In genomic region chr2:47056875-47057731, GRCh38 we compare ENCODE assay signal across 8 cellular contexts.
DNase-seq lines count a peak whose midpoint lies in the region; ATAC-seq and TF ChIP-seq lines count a peak whose summit lies in the region.

No MANE protein-coding gene starts in this region.

- H3K4me1 Mint-ChIP-seq in nephron progenitor cell (peaks cover 60% of the 10 kb centered on the region), endodermal cell (peaks cover 19% of the 10 kb centered on the region)

- DNase-seq in DND-41, result no peak
- peak; percentile 68 for DNase-seq in KBM-7
- DNase-seq in colonic mucosa, result peak; percentile 67
- no peak for DNase-seq in nephron progenitor cell
- DNase-seq in endodermal cell, result no peak
- DNase-seq in posterior vena cava (ENCODE audit: low spot score), result no peak
- no peak for DNase-seq in GM19240 (ENCODE audit: insufficient read length, low spot score)

- H3K9ac ChIP-seq in DND-41 (ENCODE audit: low read depth, low read length) (no peak overlapping the region), colonic mucosa (ENCODE audit: low read depth in 2 of 2, low read length in 2 of 2) (no peak overlapping the region), endodermal cell (ENCODE audit: extremely low read depth, low read length, poor library complexity, severe bottlenecking) (no peak overlapping the region)

- intact Hi-C loops in colonic mucosa (cut with DNase I), result no loop called here
- intact Hi-C loops in posterior vena cava (cut with DNase I), result no loop called here

- no peak overlapping the region for H3K4me3 Mint-ChIP-seq in nephron progenitor cell
- H3K4me3 Mint-ChIP-seq in endodermal cell, result no peak overlapping the region

- no peaks in the 10 kb centered on the region for H3K27me3 ChIP-seq in DND-41 (ENCODE audit: insufficient read depth, low read length, poor library complexity)
- no peaks in the 10 kb centered on the region for H3K27me3 ChIP-seq in colonic mucosa
- no peaks in the 10 kb centered on the region for H3K27me3 ChIP-seq in endodermal cell (ENCODE audit: control insufficient read depth, insufficient read depth, low read length, poor library complexity, severe bottlenecking)

- H3K27ac ChIP-seq in DND-41 (ENCODE audit: low read length) (peak overlapping the region; percentile 25; the same call in 1 of the 2 replicates), colonic mucosa (peak overlapping the region; percentile 78), endodermal cell (ENCODE audit: low read depth, low read length) (no peak overlapping the region)

- H3K36me3 ChIP-seq in DND-41 (ENCODE audit: insufficient read depth, low read length) (peaks cover 72% of the 10 kb centered on the region), colonic mucosa (no peaks in the 10 kb centered on the region), endodermal cell (ENCODE audit: control insufficient read depth, insufficient read depth, low read length) (no peaks in the 10 kb centered on the region)

- in situ Hi-C loops in KBM-7 (cut with MboI; ENCODE audit: low pct_unique_long_range_greater_than_20kb, low sequenced_read_pairs), result no loop called here

- ATAC-seq in DND-41 (ENCODE audit: insufficient read depth, low read depth) (no peak), HG03039 (IDR thresholded peaks at IDR 0.05; ENCODE audit: unreplicated experiment) (no peak)

- H2AFZ ChIP-seq in DND-41 (ENCODE audit: low read depth, low read length), result no peak overlapping the region

- peaks cover 4% of the 10 kb centered on the region for H3K27me3 Mint-ChIP-seq in nephron progenitor cell (ENCODE audit: low read depth, poor library complexity)
- H3K27me3 Mint-ChIP-seq in endodermal cell (ENCODE audit: insufficient read depth), result no peaks in the 10 kb centered on the region

- H3K9me3 Mint-ChIP-seq in nephron progenitor cell, result no peaks in the 10 kb centered on the region
- no peaks in the 10 kb centered on the region for H3K9me3 Mint-ChIP-seq in endodermal cell

- no peak overlapping the region for H3K4me3 ChIP-seq in DND-41 (ENCODE audit: low read depth in 1 of 2, low read length in 2 of 2)
- no peak overlapping the region for H3K4me3 ChIP-seq in colonic mucosa
- no peak overlapping the region for H3K4me3 ChIP-seq in endodermal cell (ENCODE audit: low read length)

- no peaks in the 10 kb centered on the region for H3K79me2 ChIP-seq in DND-41 (ENCODE audit: insufficient read depth, low read length)

- H3K9me3 ChIP-seq in DND-41 (ENCODE audit: insufficient read depth, low read length, severe bottlenecking) (no peaks in the 10 kb centered on the region), colonic mucosa (no peaks in the 10 kb centered on the region), endodermal cell (ENCODE audit: control insufficient read depth, low read length) (no peaks in the 10 kb centered on the region)

- no peak overlapping the region for H3K4me2 ChIP-seq in DND-41 (ENCODE audit: insufficient read depth, low read length)

- peaks cover 9% of the 10 kb centered on the region for H3K36me3 Mint-ChIP-seq in nephron progenitor cell (ENCODE audit: low read depth)
- peaks cover 2% of the 10 kb centered on the region for H3K36me3 Mint-ChIP-seq in endodermal cell (ENCODE audit: low read depth)

- peak overlapping the region; percentile 98 for H3K27ac Mint-ChIP-seq in nephron progenitor cell
- H3K27ac Mint-ChIP-seq in endodermal cell, result no peak overlapping the region

- TF ChIP-seq CTCF in DND-41 (IDR thresholded peaks at IDR 0.05; ENCODE audit: borderline replicate concordance, extremely low read depth, low read length, poor library complexity, severe bottlenecking) (no peak), colonic mucosa (IDR thresholded peaks at IDR 0.05) (no peak), nephron progenitor cell (IDR thresholded peaks at IDR 0.05) (no peak), endodermal cell (conservative IDR thresholded peaks at IDR 0.05) (no peak)

- H3K4me1 ChIP-seq in DND-41 (ENCODE audit: insufficient read depth, low read length), result no peaks in the 10 kb centered on the region
- no peaks in the 10 kb centered on the region for H3K4me1 ChIP-seq in colonic mucosa
- H3K4me1 ChIP-seq in endodermal cell (ENCODE audit: control insufficient read depth, insufficient read depth, low read length), result no peaks in the 10 kb centered on the region

- H4K20me1 ChIP-seq in DND-41 (ENCODE audit: insufficient read depth, low read length), result peaks cover 7% of the 10 kb centered on the region; the same call in 1 of the 2 replicates

- WGBS in endodermal cell (ENCODE audit: insufficient coverage in 1 of 2, insufficient read length in 1 of 2), 2 experiments, result 94 to 95% methylated on average over 4 to 16 of the region's 16 CpGs

Comparison
In these comparisons a context has a peak if more than half of its experiments do, and no peak if none do; other contexts are left out.
1. DNase-seq: peak in KBM-7 (single experiment) and colonic mucosa (single experiment); none in DND-41 (single experiment), nephron progenitor cell (single experiment), endodermal cell (single experiment), posterior vena cava (single experiment) and GM19240 (single experiment).